ENCODE assay signal across 1 cellular context in the genomic region with DNA sequence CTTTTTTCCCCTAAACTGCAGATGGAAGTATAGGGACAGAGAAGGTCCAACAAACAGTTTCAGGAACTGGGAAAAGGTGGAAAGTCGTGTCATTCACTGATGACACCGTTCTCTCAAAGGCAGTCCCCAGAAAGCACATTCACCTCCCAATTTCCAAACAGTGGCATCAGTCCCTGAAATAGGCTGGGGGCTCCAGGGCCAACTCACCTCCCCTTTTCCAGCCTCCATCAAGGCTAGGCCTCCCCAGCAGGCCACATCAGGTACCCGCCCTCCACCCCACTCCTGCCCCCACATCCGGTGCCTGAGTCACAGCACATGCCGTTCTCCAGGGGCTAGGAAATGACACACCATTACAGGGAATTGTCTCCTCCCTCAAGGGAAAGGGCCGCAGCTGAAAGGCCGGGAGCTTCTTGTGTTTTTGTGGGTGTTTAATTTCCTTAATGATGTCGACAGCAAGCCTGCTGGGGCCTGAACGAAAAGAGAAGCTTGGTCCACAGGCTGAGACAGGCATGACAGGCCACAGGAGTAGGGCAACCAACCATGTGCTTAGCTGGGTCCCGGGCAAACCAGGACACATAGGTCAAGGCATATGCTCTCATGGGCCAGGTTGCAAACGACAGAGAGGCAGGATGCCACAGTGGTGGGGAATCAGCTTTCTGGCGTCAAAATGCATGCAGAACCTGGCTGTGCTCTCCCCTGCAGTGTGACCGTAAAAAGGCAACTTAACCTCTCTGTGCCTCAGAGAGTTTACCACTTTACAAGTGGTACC.
TF ChIP-seq lines count a peak whose summit lies in the region.

No MANE protein-coding gene starts in this region.

TF ChIP-seq in K562, 482 proteins besides CTCF, POLR2A, EP300 and RAD21 (continued from another document and continues in another):
- 0 out of 2 replicates have a peak, but pooled peaks have one; percentile 59 for TF ChIP-seq MITF (IDR thresholded peaks at IDR 0.05)
- TF ChIP-seq THRAP3 (IDR thresholded peaks at IDR 0.05; ENCODE audit: borderline replicate concordance): 0 out of 2 replicates have a peak, but pooled peaks have one; percentile 52
- TF ChIP-seq, protein P1, sequence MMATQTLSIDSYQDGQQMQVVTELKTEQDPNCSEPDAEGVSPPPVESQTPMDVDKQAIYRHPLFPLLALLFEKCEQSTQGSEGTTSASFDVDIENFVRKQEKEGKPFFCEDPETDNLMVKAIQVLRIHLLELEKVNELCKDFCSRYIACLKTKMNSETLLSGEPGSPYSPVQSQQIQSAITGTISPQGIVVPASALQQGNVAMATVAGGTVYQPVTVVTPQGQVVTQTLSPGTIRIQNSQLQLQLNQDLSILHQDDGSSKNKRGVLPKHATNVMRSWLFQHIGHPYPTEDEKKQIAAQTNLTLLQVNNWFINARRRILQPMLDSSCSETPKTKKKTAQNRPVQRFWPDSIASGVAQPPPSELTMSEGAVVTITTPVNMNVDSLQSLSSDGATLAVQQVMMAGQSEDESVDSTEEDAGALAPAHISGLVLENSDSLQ (IDR thresholded peaks at IDR 0.05): peak; percentile 15; the same call in 1 of the 2 replicates
- TF ChIP-seq ZNF76 (CRISPR knock-in tag; IDR thresholded peaks at IDR 0.05; ENCODE audit: borderline replicate concordance): peak; percentile 36; the same call in 1 of the 2 replicates
- peak; percentile 57; the same call in 1 of the 2 replicates for TF ChIP-seq MYNN (IDR thresholded peaks at IDR 0.05)
- TF ChIP-seq MYNN (CRISPR knock-in tag; IDR thresholded peaks at IDR 0.05): no peak
- TF ChIP-seq DPF2 (IDR thresholded peaks at IDR 0.05): peak; percentile 86
- TF ChIP-seq, protein P2, sequence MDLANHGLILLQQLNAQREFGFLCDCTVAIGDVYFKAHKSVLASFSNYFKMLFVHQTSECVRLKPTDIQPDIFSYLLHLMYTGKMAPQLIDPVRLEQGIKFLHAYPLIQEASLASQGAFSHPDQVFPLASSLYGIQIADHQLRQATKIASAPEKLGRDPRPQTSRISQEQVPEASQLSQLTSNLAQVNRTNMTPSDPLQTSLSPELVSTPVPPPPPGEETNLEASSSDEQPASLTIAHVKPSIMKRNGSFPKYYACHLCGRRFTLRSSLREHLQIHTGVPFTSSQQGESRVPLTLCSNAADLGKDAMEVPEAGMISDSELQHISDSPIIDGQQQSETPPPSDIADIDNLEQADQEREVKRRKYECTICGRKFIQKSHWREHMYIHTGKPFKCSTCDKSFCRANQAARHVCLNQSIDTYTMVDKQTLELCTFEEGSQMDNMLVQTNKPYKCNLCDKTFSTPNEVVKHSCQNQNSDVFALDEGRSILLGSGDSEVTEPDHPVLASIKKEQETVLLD (IDR thresholded peaks at IDR 0.05): no peak
- 0 out of 2 replicates have a peak, but pooled peaks have one; percentile 22 for TF ChIP-seq ILK (tag; IDR thresholded peaks at IDR 0.05; ENCODE audit: borderline replicate concordance, low read depth)
- TF ChIP-seq JUND (IDR thresholded peaks at IDR 0.05; ENCODE audit: borderline replicate concordance, low read depth, low read length): peak; percentile 95
- TF ChIP-seq JUND (tag; IDR thresholded peaks at IDR 0.05; ENCODE audit: borderline replicate concordance, low read depth, low read length): peak; percentile 78; the same call in 1 of the 3 replicates
- no peak for TF ChIP-seq ZNF316 (IDR thresholded peaks at IDR 0.05)
- peak; percentile 80 for TF ChIP-seq GABPA (tag; conservative IDR thresholded peaks at IDR 0.05; ENCODE audit: low read depth)
- peak; percentile 91 for TF ChIP-seq EGR1 (conservative IDR thresholded peaks at IDR 0.05)
- TF ChIP-seq XRCC4 (IDR thresholded peaks at IDR 0.05; ENCODE audit: extremely low read depth, insufficient read depth, insufficient read length): no peak
- no peak for TF ChIP-seq PTTG1 (tag; IDR thresholded peaks at IDR 0.05; ENCODE audit: low read depth)
- TF ChIP-seq MGA (IDR thresholded peaks at IDR 0.05): peak; percentile 72
- TF ChIP-seq TRIM28 (IDR thresholded peaks at IDR 0.05): peak; percentile 60; the same call in 1 of the 2 replicates
- no peak for TF ChIP-seq U2AF1 (optimal IDR thresholded peaks at IDR 0.05; ENCODE audit: low read depth, low read length)
- peak; percentile 80; the same call in 1 of the 2 replicates for TF ChIP-seq SMARCE1 (IDR thresholded peaks at IDR 0.05)
- TF ChIP-seq RERE (CRISPR knock-in tag; IDR thresholded peaks at IDR 0.05; ENCODE audit: borderline replicate concordance): no peak
- TF ChIP-seq TEAD1 (CRISPR knock-in tag; IDR thresholded peaks at IDR 0.05): no peak
- peak; percentile 70; the same call in 1 of the 2 replicates for TF ChIP-seq NFRKB (IDR thresholded peaks at IDR 0.05; ENCODE audit: low read depth)
- TF ChIP-seq, protein P3, sequence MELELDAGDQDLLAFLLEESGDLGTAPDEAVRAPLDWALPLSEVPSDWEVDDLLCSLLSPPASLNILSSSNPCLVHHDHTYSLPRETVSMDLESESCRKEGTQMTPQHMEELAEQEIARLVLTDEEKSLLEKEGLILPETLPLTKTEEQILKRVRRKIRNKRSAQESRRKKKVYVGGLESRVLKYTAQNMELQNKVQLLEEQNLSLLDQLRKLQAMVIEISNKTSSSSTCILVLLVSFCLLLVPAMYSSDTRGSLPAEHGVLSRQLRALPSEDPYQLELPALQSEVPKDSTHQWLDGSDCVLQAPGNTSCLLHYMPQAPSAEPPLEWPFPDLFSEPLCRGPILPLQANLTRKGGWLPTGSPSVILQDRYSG (tag; conservative IDR thresholded peaks at IDR 0.05; ENCODE audit: low read depth): no peak
- peak; percentile 38; the same call in 1 of the 2 replicates for TF ChIP-seq POLR2H (tag; IDR thresholded peaks at IDR 0.05; ENCODE audit: low read depth)
- peak; percentile 55 for TF ChIP-seq POLR2G (IDR thresholded peaks at IDR 0.05; ENCODE audit: low read depth, low read length)
- peak; percentile 52 to 59; a peak in 3 of 4 replicates for TF ChIP-seq FOXK2 (conservative IDR thresholded peaks at IDR 0.05 in 1 of 2, IDR thresholded peaks at IDR 0.05 in 1 of 2; ENCODE audit: low read depth in 2 of 2)
- peak; percentile 29; the same call in 1 of the 2 replicates for TF ChIP-seq LEF1 (IDR thresholded peaks at IDR 0.05)
- TF ChIP-seq ZNF644 (tag; IDR thresholded peaks at IDR 0.05; ENCODE audit: low read depth): 0 out of 2 replicates have a peak, but pooled peaks have one; percentile 35
- TF ChIP-seq ZFP36 (IDR thresholded peaks at IDR 0.05; ENCODE audit: low read depth, low read length, partially characterized antibody): peak; percentile 72
- TF ChIP-seq KLF6 (CRISPR knock-in tag; IDR thresholded peaks at IDR 0.05; ENCODE audit: borderline replicate concordance): peak; percentile 49; the same call in 1 of the 2 replicates
- no peak for TF ChIP-seq TAF7 (tag; IDR thresholded peaks at IDR 0.05)
